Comparison of ENCODE assay signal across 21 cellular contexts in genomic region chr2:14543284-14543683, GRCh38.
DNase-seq lines count a peak whose midpoint lies in the region; ATAC-seq and TF ChIP-seq lines count a peak whose summit lies in the region.
"Had no signal": no experiment of that assay in that cellular context is flagged by ENCODE, and none has a peak within 500 bp of the region (broad histone marks: within the 10 kb centered on the region; RNA-seq: fewer than 3 reads in every experiment).

No MANE protein-coding gene starts in this region.

- no peaks in the 10 kb centered on the region for H3K4me1 ChIP-seq in mucosa of descending colon (ENCODE audit: low read depth)
- no peaks in the 10 kb centered on the region for H3K4me1 ChIP-seq in left ventricle myocardium inferior
- H3K4me1 ChIP-seq: HAP-1, right lobe of liver had no signal

- DNase-seq in COR-L47 (lab: John Stamatoyannopoulos, UW) (peak; percentile 79), NCI-H1092 (lab: John Stamatoyannopoulos, UW) (peak; percentile 22), SHP77 treated with DMSO at 0.1 percent for 48 hours (lab: John Stamatoyannopoulos, UW) (peak; percentile 58), mucosa of descending colon (no peak), left ventricle myocardium inferior (no peak), SKM-1 (lab: John Stamatoyannopoulos, UW; ENCODE audit: unreplicated experiment) (no peak)
- no peak for DNase-seq in activated effector memory CD4-positive, alpha-beta T cell treated with anti-CD3 and anti-CD28 coated beads, Interleukin-2, amount 50 U/mL, for 16 hours
- DNase-seq: activated CD4-positive, alpha-beta memory T cell treated with anti-CD3 and anti-CD28 coated beads, Interleukin-2, amount 10 ng/mL, durations not matched to agents 7 days and 5 days; activated T-cell treated with anti-CD3 and anti-CD28 coated beads, Interleukin-2, amount 50 U/mL, for 4 hours; CD4-positive, alpha-beta memory T cell; cortex of kidney; foreskin melanocyte; left cardiac atrium; MM.1S; nucleus accumbens; right lobe of liver; T-helper 1 cell; WERI-Rb-1 had no signal

- no peaks in the 10 kb centered on the region for H3K9me3 ChIP-seq in mucosa of descending colon
- H3K9me3 ChIP-seq in left ventricle myocardium inferior (replicated peaks): peaks cover 8% of the 10 kb centered on the region
- H3K9me3 ChIP-seq: HAP-1, right lobe of liver had no signal

- no peaks in the 10 kb centered on the region for H3K27me3 ChIP-seq in left ventricle myocardium inferior (ENCODE audit: low read depth)
- H3K27me3 ChIP-seq: right lobe of liver had no signal

- H3K27ac ChIP-seq in left ventricle myocardium inferior (replicated peaks): no peak overlapping the region
- H3K27ac ChIP-seq: right lobe of liver, WERI-Rb-1 had no signal

- intact Hi-C loops in mucosa of descending colon (cut with DNase I, micrococcal nuclease) (no loop called here), left ventricle myocardium inferior (cut with micrococcal nuclease) (no loop called here)

- no peak for TF ChIP-seq CTCF in mucosa of descending colon (IDR thresholded peaks at IDR 0.05)
- TF ChIP-seq CTCF in left ventricle myocardium inferior (IDR thresholded peaks at IDR 0.05; ENCODE audit: borderline replicate concordance): no peak

- H3K4me3 ChIP-seq in mucosa of descending colon (no peak overlapping the region), left ventricle myocardium inferior (no peak overlapping the region)
- H3K4me3 ChIP-seq: HAP-1, right lobe of liver had no signal

- peak; percentile 69 for ATAC-seq in mucosa of descending colon
- ATAC-seq in GM18868 (IDR thresholded peaks at IDR 0.05; ENCODE audit: unreplicated experiment): no peak
- ATAC-seq: activated naive CD4-positive, alpha-beta T cell treated with anti-CD3 and anti-CD28 coated beads, Interleukin-2, amount 50 U/mL, for 72 hours; activated T-cell treated with anti-CD3 and anti-CD28 coated beads, Interleukin-2, amount 50 U/mL, for 4 hours; left cardiac atrium had no signal

- H3K36me3 ChIP-seq in mucosa of descending colon (ENCODE audit: low read depth): no peaks in the 10 kb centered on the region
- H3K36me3 ChIP-seq in left ventricle myocardium inferior: no peaks in the 10 kb centered on the region
- H3K36me3 ChIP-seq: HAP-1, right lobe of liver, WERI-Rb-1 had no signal

Comparison
In these comparisons a context has a peak if more than half of its experiments do, and no peak if none do; other contexts are left out.
1. DNase-seq: peak in COR-L47 (single experiment), NCI-H1092 (single experiment) and SHP77 treated with DMSO at 0.1 percent for 48 hours (single experiment); none in mucosa of descending colon (0 of 3), activated effector memory CD4-positive, alpha-beta T cell treated with anti-CD3 and anti-CD28 coated beads, Interleukin-2, amount 50 U/mL, for 16 hours (single experiment), left ventricle myocardium inferior (single experiment) and SKM-1 (single experiment).